20 cellular contexts compared by ENCODE assay signal in the genomic region with DNA sequence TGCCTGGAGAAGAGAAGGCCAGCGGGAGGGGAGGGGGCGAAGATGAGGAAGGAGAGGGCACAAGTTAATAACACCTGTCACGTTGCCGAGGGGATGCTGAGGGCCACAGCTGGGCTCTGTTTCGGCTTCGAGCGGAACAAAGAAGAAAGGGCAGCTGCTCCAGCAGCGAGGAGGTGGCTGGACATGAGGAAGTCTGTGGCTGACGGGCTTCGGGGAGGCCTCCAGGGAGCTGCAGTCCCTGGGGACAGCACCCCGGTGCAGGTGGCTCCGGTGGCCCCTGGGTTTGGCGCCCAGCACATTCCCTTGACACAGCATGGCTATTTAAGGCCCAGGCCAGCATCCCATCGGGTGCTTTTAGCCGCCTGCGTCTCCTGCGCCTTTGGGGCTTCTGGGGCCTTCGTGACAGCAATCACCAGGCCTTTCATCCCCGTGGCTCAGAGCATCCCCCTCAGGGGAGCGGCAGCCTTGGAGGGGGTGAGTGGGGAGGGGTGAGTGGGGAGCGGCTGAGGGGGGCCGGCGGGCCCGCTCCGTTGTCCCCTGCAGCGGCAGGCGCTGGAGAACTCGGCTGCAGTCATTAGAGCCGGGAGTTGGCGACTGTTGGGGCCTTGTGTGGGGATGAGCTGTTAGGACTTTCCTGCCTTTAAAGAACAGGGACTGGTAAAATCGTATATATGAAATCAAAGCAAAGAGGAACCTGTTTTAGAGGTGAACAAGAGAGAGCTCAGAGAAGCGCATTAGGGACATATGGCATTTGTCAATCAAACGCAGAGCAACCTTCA.
DNase-seq lines count a peak whose midpoint lies in the region; ATAC-seq and TF ChIP-seq lines count a peak whose summit lies in the region.
"Had no signal": no experiment of that assay in that cellular context is flagged by ENCODE, and none has a peak within 500 bp of the region (broad histone marks: within the 10 kb centered on the region; RNA-seq: fewer than 3 reads in every experiment).

No MANE protein-coding gene starts in this region.

- H4K20me1 ChIP-seq in GM23248 (ENCODE audit: insufficient read depth), result no peaks in the 10 kb centered on the region

- peak overlapping the region; percentile 26 for H3K27ac Mint-ChIP-seq in activated CD4-positive, alpha-beta T cell treated with anti-CD3 and anti-CD28 coated beads, Interleukin-2, amount 10 ng/mL, durations not matched to agents 7 days and 5 days
- no peak overlapping the region for H3K27ac Mint-ChIP-seq in activated CD4-positive, alpha-beta T cell treated with anti-CD3 and anti-CD28 coated beads for 36 hours
- H3K27ac Mint-ChIP-seq: CD4-positive, alpha-beta T cell; natural killer cell had no signal

- H3K9me3 Mint-ChIP-seq in activated CD4-positive, alpha-beta T cell treated with anti-CD3 and anti-CD28 coated beads, Interleukin-2, amount 10 ng/mL, durations not matched to agents 7 days and 5 days, result no peaks in the 10 kb centered on the region
- H3K9me3 Mint-ChIP-seq in activated CD4-positive, alpha-beta T cell treated with anti-CD3 and anti-CD28 coated beads for 36 hours (ENCODE audit: low read depth), result no peaks in the 10 kb centered on the region
- H3K9me3 Mint-ChIP-seq: CD4-positive, alpha-beta T cell; central memory CD8-positive, alpha-beta T cell; natural killer cell had no signal

- H3K36me3 ChIP-seq in tibial artery (no peaks in the 10 kb centered on the region), GM23248 (ENCODE audit: low read depth) (no peaks in the 10 kb centered on the region)
- H3K36me3 ChIP-seq: SJSA1 had no signal

- DNase-seq in activated CD4-positive, alpha-beta T cell treated with anti-CD3 and anti-CD28 coated beads, Interleukin-2, amount 10 ng/mL, durations not matched to agents 7 days and 5 days, result no peak
- DNase-seq in activated CD4-positive, alpha-beta T cell treated with anti-CD3 and anti-CD28 coated beads for 36 hours, result no peak
- peak; percentile 72 for DNase-seq in germinal center (ENCODE audit: low spot score)
- DNase-seq in tibial artery, result peak in 1 of 2 donors; percentile 65
- DNase-seq in activated naive CD4-positive, alpha-beta T cell (lab: John Stamatoyannopoulos, UW), result no peak
- DNase-seq in GM23248, result no peak
- DNase-seq in NCI-H128 (lab: John Stamatoyannopoulos, UW; ENCODE audit: unreplicated experiment), result no peak
- DNase-seq: 8988T; activated CD4-positive, alpha-beta T cell treated with anti-CD3 and anti-CD28 coated beads, Interleukin-2, amount 50 U/mL, for 1 hour; CD4-positive, alpha-beta T cell; foreskin fibroblast; natural killer cell; NCI-H1105; T1000 had no signal

- in situ Hi-C loops in GM23248 (cut with MboI), result no loop called here

- POLR2A ChIA-PET in activated CD4-positive, alpha-beta T cell treated with anti-CD3 and anti-CD28 coated beads, Interleukin-2, amount 10 ng/mL, durations not matched to agents 7 days and 5 days (lab: Charles Lee), result no interaction called here
- POLR2A ChIA-PET in activated CD4-positive, alpha-beta T cell treated with anti-CD3 and anti-CD28 coated beads for 36 hours (lab: Charles Lee), result no interaction called here

- peaks cover 64% of the 10 kb centered on the region for H3K4me1 Mint-ChIP-seq in activated CD4-positive, alpha-beta T cell treated with anti-CD3 and anti-CD28 coated beads, Interleukin-2, amount 10 ng/mL, durations not matched to agents 7 days and 5 days
- peaks cover 53% of the 10 kb centered on the region for H3K4me1 Mint-ChIP-seq in activated CD4-positive, alpha-beta T cell treated with anti-CD3 and anti-CD28 coated beads for 36 hours

- TF ChIP-seq CTCF in tibial artery (IDR thresholded peaks at IDR 0.05), result no peak

- H3K9me3 ChIP-seq in tibial artery, result no peaks in the 10 kb centered on the region
- no peaks in the 10 kb centered on the region for H3K9me3 ChIP-seq in GM23248 (ENCODE audit: low read depth)
- H3K9me3 ChIP-seq: SJSA1 had no signal

- H3K79me2 ChIP-seq in GM23248 (ENCODE audit: insufficient read depth), result no peaks in the 10 kb centered on the region

- CTCF ChIA-PET in activated CD4-positive, alpha-beta T cell treated with anti-CD3 and anti-CD28 coated beads, Interleukin-2, amount 10 ng/mL, durations not matched to agents 7 days and 5 days (lab: Charles Lee), result interaction anchor here (2.1 to 5.2 kb wide), 2 partner anchors 8 to 12 kb away, joined by 6 to 18 read pairs; no protein-coding TSS in a partner anchor
- CTCF ChIA-PET in activated CD4-positive, alpha-beta T cell treated with anti-CD3 and anti-CD28 coated beads for 36 hours (lab: Charles Lee), result interaction anchor here (0.6 to 4.5 kb wide), 3 partner anchors 8 to 60 kb away, joined by 3 to 27 read pairs (median 3); no protein-coding TSS in a partner anchor

- H3K9ac ChIP-seq in GM23248, result no peak overlapping the region

- H3K9me2 ChIP-seq in GM23248 (ENCODE audit: insufficient read depth), result no peaks in the 10 kb centered on the region

- no peak overlapping the region for H3K4me3 Mint-ChIP-seq in activated CD4-positive, alpha-beta T cell treated with anti-CD3 and anti-CD28 coated beads, Interleukin-2, amount 10 ng/mL, durations not matched to agents 7 days and 5 days
- no peak overlapping the region for H3K4me3 Mint-ChIP-seq in activated CD4-positive, alpha-beta T cell treated with anti-CD3 and anti-CD28 coated beads for 36 hours
- H3K4me3 Mint-ChIP-seq: CD4-positive, alpha-beta T cell had no signal

- H3K27ac ChIP-seq in tibial artery (peak overlapping the region; percentile 83 to 87), GM23248 (no peak overlapping the region)
- H3K27ac ChIP-seq: SJSA1 had no signal

- H3K27me3 Mint-ChIP-seq in activated CD4-positive, alpha-beta T cell treated with anti-CD3 and anti-CD28 coated beads, Interleukin-2, amount 10 ng/mL, durations not matched to agents 7 days and 5 days, result no peaks in the 10 kb centered on the region
- no peaks in the 10 kb centered on the region for H3K27me3 Mint-ChIP-seq in activated CD4-positive, alpha-beta T cell treated with anti-CD3 and anti-CD28 coated beads for 36 hours
- H3K27me3 Mint-ChIP-seq: CD4-positive, alpha-beta T cell had no signal

- peaks cover 20% of the 10 kb centered on the region for H3F3A ChIP-seq in GM23248 (ENCODE audit: insufficient read depth)

- intact Hi-C loops in activated CD4-positive, alpha-beta T cell treated with anti-CD3 and anti-CD28 coated beads for 36 hours (cut with DNase I, micrococcal nuclease), result no loop called here
- intact Hi-C loops in tibial artery (cut with DNase I; ENCODE audit: low total_unique reads), result no loop called here

- H3K4me1 ChIP-seq in tibial artery, result peaks cover 0 to 96% (median 71%) of the 10 kb centered on the region in 4 donors
- H3K4me1 ChIP-seq in GM23248 (ENCODE audit: insufficient read depth), result peaks cover 25% of the 10 kb centered on the region

- no peak for ATAC-seq in activated CD4-positive, alpha-beta T cell treated with anti-CD3 and anti-CD28 coated beads for 36 hours
- peak; percentile 61 for ATAC-seq in HG03354 (IDR thresholded peaks at IDR 0.05; ENCODE audit: poor library complexity, severe bottlenecking, unreplicated experiment)
- ATAC-seq: HCT116, K562, natural killer cell had no signal

- no peak overlapping the region for H3K4me2 ChIP-seq in GM23248 (ENCODE audit: unreplicated experiment)

- no peak overlapping the region for H2AFZ ChIP-seq in GM23248

- WGBS in GM23248 (ENCODE audit: low coverage in 1 of 2, low lambda C conversion rate in 2 of 2, missing lambda C conversion rate in 2 of 2), 2 experiments, result 92 to 95% methylated on average over 24 to 28 of the region's 33 CpGs

- H3K27me3 ChIP-seq in tibial artery (no peaks in the 10 kb centered on the region), GM23248 (replicated peaks; ENCODE audit: insufficient read depth) (no peaks in the 10 kb centered on the region)
- H3K27me3 ChIP-seq: SJSA1 had no signal

- H3K36me3 Mint-ChIP-seq in activated CD4-positive, alpha-beta T cell treated with anti-CD3 and anti-CD28 coated beads, Interleukin-2, amount 10 ng/mL, durations not matched to agents 7 days and 5 days (ENCODE audit: low read depth), result no peaks in the 10 kb centered on the region
- no peaks in the 10 kb centered on the region for H3K36me3 Mint-ChIP-seq in activated CD4-positive, alpha-beta T cell treated with anti-CD3 and anti-CD28 coated beads for 36 hours (ENCODE audit: low read depth)
- H3K36me3 Mint-ChIP-seq: natural killer cell had no signal

- H3K4me3 ChIP-seq in tibial artery (no peak overlapping the region), GM23248 (no peak overlapping the region)
- H3K4me3 ChIP-seq: K562, lung, SJSA1 had no signal
